16 cellular contexts compared by ENCODE assay signal in genomic region chr6:21186479-21187055, GRCh38.
DNase-seq lines count a peak whose midpoint lies in the region; ATAC-seq and TF ChIP-seq lines count a peak whose summit lies in the region.
"Had no signal": no experiment of that assay in that cellular context is flagged by ENCODE, and none has a peak within 500 bp of the region (broad histone marks: within the 10 kb centered on the region; RNA-seq: fewer than 3 reads in every experiment).

No MANE protein-coding gene starts in this region.

- intact Hi-C loops in spleen (cut with DNase I; ENCODE audit: low total_unique reads) = no loop called here

- H3K9me3 ChIP-seq in iPS-20b (ENCODE audit: insufficient read depth, low read depth, low read length) = no peaks in the 10 kb centered on the region
- no peaks in the 10 kb centered on the region for H3K9me3 ChIP-seq in spleen
- H3K9me3 ChIP-seq: ascending aorta; BLaER1 treated with 17β-estradiol and CSF1 and Interleukin-3, amounts not matched to agents 10 nM and 100 nM; right atrium auricular region had no signal

- DNase-seq in AG04449 (ENCODE audit: low read depth, low spot score) = peak; percentile 33
- peak; percentile 7 for DNase-seq in HT1080 (ENCODE audit: low read depth)
- DNase-seq in astrocyte of the hippocampus (ENCODE audit: low read depth, low spot score) = peak; percentile 31
- DNase-seq in stimulated activated naive CD8-positive, alpha-beta T cell treated with anti-CD3 and anti-CD28 coated beads, Interleukin-15, Interleukin-2, amounts not matched to agents 100 U/mL and 50 U/mL, for 24 hours = no peak
- no peak for DNase-seq in spleen
- DNase-seq in iPS-NIHi7 (ENCODE audit: extremely low spot score) = no peak
- DNase-seq in NCI-H510A (lab: John Stamatoyannopoulos, UW) = no peak
- DNase-seq: activated CD4-positive, alpha-beta T cell treated with anti-CD3 and anti-CD28 coated beads for 1 hour; activated CD8-positive, alpha-beta T cell treated with anti-CD3 and anti-CD28 coated beads, Interleukin-2, amount 10 ng/mL, durations not matched to agents 7 days and 5 days; natural killer cell; stimulated activated CD4-positive, alpha-beta T cell treated with anti-CD3 and anti-CD28 coated beads, Interleukin-2, amount 100 ng/mL, for 48 hours; substantia nigra had no signal

- H3K36me3 ChIP-seq in iPS-20b (ENCODE audit: insufficient read depth, low read depth, low read length) (no peaks in the 10 kb centered on the region), spleen (peaks cover 0 to 5% (median 0%) of the 10 kb centered on the region in 6 donors)
- H3K36me3 ChIP-seq: ascending aorta; BLaER1 treated with 17β-estradiol and CSF1 and Interleukin-3, amounts not matched to agents 10 nM and 100 nM; right atrium auricular region had no signal

- no peak for ATAC-seq in stimulated activated naive CD8-positive, alpha-beta T cell treated with anti-CD3 and anti-CD28 coated beads, Interleukin-15, Interleukin-2, amounts not matched to agents 100 U/mL and 50 U/mL, for 24 hours
- ATAC-seq: activated CD8-positive, alpha-beta T cell treated with anti-CD3 and anti-CD28 coated beads, Interleukin-2, amount 10 ng/mL, durations not matched to agents 7 days and 5 days; natural killer cell had no signal

- POLR2A ChIA-PET in AG04449 (lab: Yijun Ruan, JAX) = interaction anchor here (1.3 kb wide), 1 partner anchor 402 kb away, joined by 4 read pairs; no protein-coding TSS in a partner anchor

- peak overlapping the region; percentile 41; the same call in 1 of the 2 replicates for H3K9ac ChIP-seq in iPS-20b (ENCODE audit: low read depth, low read length)
- H3K9ac ChIP-seq: BLaER1 treated with 17β-estradiol and CSF1 and Interleukin-3, amounts not matched to agents 10 nM and 100 nM had no signal

- no peak for TF ChIP-seq POLR2A in spleen (IDR thresholded peaks at IDR 0.05)

- 38 to 48% (median 46%) methylated on average over 2 of the region's 2 CpGs for WGBS in spleen, 5 donors

- H3K27ac ChIP-seq in iPS-20b (ENCODE audit: low read length) = peak overlapping the region; percentile 13
- no peak overlapping the region for H3K27ac ChIP-seq in spleen
- H3K27ac ChIP-seq: ascending aorta; BLaER1 treated with 17β-estradiol and CSF1 and Interleukin-3, amounts not matched to agents 10 nM and 100 nM; right atrium auricular region had no signal

- H3K4me3 ChIP-seq in AG04449 (ENCODE audit: low read depth, low read length) = no peak overlapping the region
- H3K4me3 ChIP-seq in iPS-20b (ENCODE audit: low read length) = peak overlapping the region; percentile 23; the same call in 1 of the 2 replicates
- no peak overlapping the region for H3K4me3 ChIP-seq in spleen
- H3K4me3 ChIP-seq: ascending aorta; BLaER1 treated with 17β-estradiol and CSF1 and Interleukin-3, amounts not matched to agents 10 nM and 100 nM; right atrium auricular region had no signal

- TF ChIP-seq CTCF in AG04449 (IDR thresholded peaks at IDR 0.05; ENCODE audit: insufficient read depth, low read length, missing control alignments) (no peak), spleen (IDR thresholded peaks at IDR 0.05 in 8 of 11, conservative IDR thresholded peaks at IDR 0.05 in 3 of 11) (no peak)

- CTCF ChIA-PET in AG04449 (lab: Yijun Ruan, JAX) = no interaction called here

- H3K27me3 ChIP-seq in iPS-20b (ENCODE audit: insufficient read depth, low read length) (no peaks in the 10 kb centered on the region), spleen (replicated peaks in 1 of 7) (no peaks in the 10 kb centered on the region)
- H3K27me3 ChIP-seq: ascending aorta; BLaER1 treated with 17β-estradiol and CSF1 and Interleukin-3, amounts not matched to agents 10 nM and 100 nM; right atrium auricular region had no signal

- H3K4me1 ChIP-seq in iPS-20b (ENCODE audit: insufficient read depth, low read length) = peaks cover 61% of the 10 kb centered on the region
- peaks cover 0 to 12% (median 4%) of the 10 kb centered on the region in 6 donors for H3K4me1 ChIP-seq in spleen

Comparison
In these comparisons a context has a peak if more than half of its experiments do, and no peak if none do; other contexts are left out.
1. DNase-seq: peak in AG04449 (single experiment), HT1080 (single experiment) and astrocyte of the hippocampus (single experiment); none in stimulated activated naive CD8-positive, alpha-beta T cell treated with anti-CD3 and anti-CD28 coated beads, Interleukin-15, Interleukin-2, amounts not matched to agents 100 U/mL and 50 U/mL, for 24 hours (single experiment), spleen (single experiment), iPS-NIHi7 (single experiment) and NCI-H510A (single experiment).